Comparison of ENCODE assay signal across 31 cellular contexts in the genomic region with DNA sequence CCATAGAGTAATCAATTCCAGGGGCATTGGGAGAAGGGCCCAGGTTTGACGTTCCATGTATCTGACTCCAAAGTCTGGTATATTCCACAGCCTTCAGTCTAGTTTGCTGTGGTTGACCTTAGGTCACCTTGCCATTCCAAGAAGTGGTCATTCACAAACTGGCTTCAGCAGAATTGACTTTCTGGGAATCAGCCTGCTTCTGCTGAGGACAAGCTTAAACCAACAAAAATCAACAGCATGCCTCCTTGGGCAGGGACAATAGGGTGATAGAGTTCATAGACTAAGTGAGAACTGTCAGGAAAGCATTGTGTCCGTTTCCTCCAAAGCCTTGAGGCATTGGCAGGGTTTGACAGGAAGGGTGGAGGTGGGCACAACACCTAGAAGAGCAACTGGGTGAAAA.
"Had no signal": no experiment of that assay in that cellular context is flagged by ENCODE, and none has a peak within 500 bp of the region (broad histone marks: within the 10 kb centered on the region; RNA-seq: fewer than 3 reads in every experiment).

No MANE protein-coding gene starts in this region.

- H3K4me1 ChIP-seq: breast epithelium, SJCRH30 had no signal

- H3K27ac Mint-ChIP-seq: activated CD4-positive, alpha-beta T cell treated with anti-CD3 and anti-CD28 coated beads, Interleukin-2, amount 10 ng/mL, durations not matched to agents 24 days and 14 days; activated CD8-positive, alpha-beta T cell treated with anti-CD3 and anti-CD28 coated beads, Interleukin-2, amount 10 ng/mL, durations not matched to agents 7 days and 5 days; activated naive CD4-positive, alpha-beta T cell treated with anti-CD3 and anti-CD28 coated beads, Interleukin-2, amount 50 U/mL, for 24 hours; activated naive CD8-positive, alpha-beta T cell treated with anti-CD3 and anti-CD28 coated beads, Interleukin-2, amount 10 ng/mL, durations not matched to agents 7 days and 5 days; activated T-cell treated with anti-CD3 and anti-CD28 coated beads, Interleukin-2, amount 50 U/mL, for 24 hours; activated T-helper 2 cell treated with anti-CD3 and anti-CD28 coated beads, Interferon-gamma antibody, Interleukin-2, Interleukin-4, amounts not matched to agents 10 μg/mL and 5 μg/mL and 100 μg/mL, durations not matched to agents 14 hours and 24 hours and 36 hours; T-helper 1 cell treated with Interleukin-12 subunit alpha and Interleukin-12 subunit beta and Interleukin-4 antibody, amounts not matched to agents 30 μg/mL and 1 μg/mL, for 36 hours; T-helper 2 cell treated with Interferon-gamma antibody and Interleukin-4, amounts not matched to agents 5 μg/mL and 100 μg/mL, for 36 hours had no signal

- H3K9me3 ChIP-seq: body of pancreas, breast epithelium, SJCRH30, SK-N-SH had no signal

- H3K4me3 ChIP-seq: body of pancreas, breast epithelium, MG63, SJCRH30 had no signal

- H3K9ac ChIP-seq: SK-N-SH had no signal

- H3K9me3 Mint-ChIP-seq: activated CD4-positive, alpha-beta T cell treated with anti-CD3 and anti-CD28 coated beads, Interleukin-2, amount 10 ng/mL, durations not matched to agents 24 days and 14 days; activated naive CD4-positive, alpha-beta T cell treated with anti-CD3 and anti-CD28 coated beads, Interleukin-2, amount 50 U/mL, for 24 hours; activated naive CD8-positive, alpha-beta T cell treated with anti-CD3 and anti-CD28 coated beads, Interleukin-2, amount 10 ng/mL, durations not matched to agents 7 days and 5 days; activated T-cell treated with anti-CD3 and anti-CD28 coated beads, Interleukin-2, amount 50 U/mL, for 24 hours; activated T-helper 2 cell treated with anti-CD3 and anti-CD28 coated beads, Interferon-gamma antibody, Interleukin-2, Interleukin-4, amounts not matched to agents 10 μg/mL and 5 μg/mL and 100 μg/mL, durations not matched to agents 14 hours and 24 hours and 36 hours; T-helper 1 cell treated with Interleukin-12 subunit alpha and Interleukin-12 subunit beta and Interleukin-4 antibody, amounts not matched to agents 30 μg/mL and 1 μg/mL, for 36 hours; T-helper 2 cell treated with Interferon-gamma antibody and Interleukin-4, amounts not matched to agents 5 μg/mL and 100 μg/mL, for 36 hours had no signal

- H3K27me3 Mint-ChIP-seq: activated naive CD4-positive, alpha-beta T cell treated with anti-CD3 and anti-CD28 coated beads, Interleukin-2, amount 50 U/mL, for 24 hours had no signal

- ATAC-seq: activated CD8-positive, alpha-beta T cell treated with anti-CD3 and anti-CD28 coated beads, Interleukin-2, amount 10 ng/mL, durations not matched to agents 7 days and 5 days; body of pancreas had no signal

- H3K36me3 Mint-ChIP-seq: activated naive CD4-positive, alpha-beta T cell treated with anti-CD3 and anti-CD28 coated beads, Interleukin-2, amount 50 U/mL, for 24 hours; activated naive CD8-positive, alpha-beta T cell treated with anti-CD3 and anti-CD28 coated beads, Interleukin-2, amount 10 ng/mL, durations not matched to agents 7 days and 5 days had no signal

- H3K4me2 ChIP-seq: SK-N-SH had no signal

- H3K27ac ChIP-seq: body of pancreas, breast epithelium, SJCRH30 had no signal

- FAIRE-seq: astrocyte, TTC549 had no signal

- H3K4me1 Mint-ChIP-seq: activated CD4-positive, alpha-beta T cell treated with anti-CD3 and anti-CD28 coated beads, Interleukin-2, amount 10 ng/mL, durations not matched to agents 24 days and 14 days; activated naive CD8-positive, alpha-beta T cell treated with anti-CD3 and anti-CD28 coated beads, Interleukin-2, amount 10 ng/mL, durations not matched to agents 7 days and 5 days had no signal

- H3K36me3 ChIP-seq: breast epithelium, MG63, SJCRH30 had no signal

- H3K4me3 Mint-ChIP-seq: activated CD4-positive, alpha-beta T cell treated with anti-CD3 and anti-CD28 coated beads, Interleukin-2, amount 10 ng/mL, durations not matched to agents 24 days and 14 days; activated CD8-positive, alpha-beta T cell treated with anti-CD3 and anti-CD28 coated beads, Interleukin-2, amount 10 ng/mL, durations not matched to agents 7 days and 5 days; activated naive CD4-positive, alpha-beta T cell treated with anti-CD3 and anti-CD28 coated beads, Interleukin-2, amount 50 U/mL, for 24 hours; activated naive CD8-positive, alpha-beta T cell treated with anti-CD3 and anti-CD28 coated beads, Interleukin-2, amount 10 ng/mL, durations not matched to agents 7 days and 5 days; activated T-cell treated with anti-CD3 and anti-CD28 coated beads, Interleukin-2, amount 50 U/mL, for 24 hours; T-helper 1 cell treated with Interleukin-12 subunit alpha and Interleukin-12 subunit beta and Interleukin-4 antibody, amounts not matched to agents 30 μg/mL and 1 μg/mL, for 36 hours; T-helper 2 cell treated with Interferon-gamma antibody and Interleukin-4, amounts not matched to agents 5 μg/mL and 100 μg/mL, for 36 hours had no signal

- DNase-seq: activated CD4-positive, alpha-beta T cell treated with anti-CD3 and anti-CD28 coated beads, Interleukin-2, amount 10 ng/mL, durations not matched to agents 24 days and 14 days; activated CD4-positive, alpha-beta T cell treated with anti-CD3 and anti-CD28 coated beads, Interleukin-2, amount 50 U/mL, for 48 hours; activated CD8-positive, alpha-beta T cell treated with anti-CD3 and anti-CD28 coated beads, Interleukin-2, amount 10 ng/mL, durations not matched to agents 7 days and 5 days; activated gamma-delta T cell; activated naive CD4-positive, alpha-beta T cell treated with Interleukin-2 at 50 U/mL for 16 hours; activated naive CD8-positive, alpha-beta T cell treated with anti-CD3 and anti-CD28 coated beads, Interleukin-2, amount 10 ng/mL, durations not matched to agents 7 days and 5 days; activated T-cell treated with anti-CD3 and anti-CD28 coated beads, Interleukin-2, amount 50 U/mL, for 24 hours; amygdala; body of pancreas; MG63; NCI-H1048; NCI-H1105 treated with DMSO at 0.1 percent for 48 hours; NCI-H1436; NCI-H1694; NCI-H1930; NCI-H2081 treated with DMSO at 0.1 percent for 48 hours; NCI-H226; NCI-H446 treated with DMSO at 0.1 percent for 48 hours; NCI-H524; NCI-H69; NCI-H82; Right ventricle myocardium superior; SJCRH30; SK-N-SH had no signal

- H3K27me3 ChIP-seq: body of pancreas, breast epithelium, MG63, SJCRH30 had no signal
